9 cellular contexts compared by ENCODE assay signal in the genomic region with DNA sequence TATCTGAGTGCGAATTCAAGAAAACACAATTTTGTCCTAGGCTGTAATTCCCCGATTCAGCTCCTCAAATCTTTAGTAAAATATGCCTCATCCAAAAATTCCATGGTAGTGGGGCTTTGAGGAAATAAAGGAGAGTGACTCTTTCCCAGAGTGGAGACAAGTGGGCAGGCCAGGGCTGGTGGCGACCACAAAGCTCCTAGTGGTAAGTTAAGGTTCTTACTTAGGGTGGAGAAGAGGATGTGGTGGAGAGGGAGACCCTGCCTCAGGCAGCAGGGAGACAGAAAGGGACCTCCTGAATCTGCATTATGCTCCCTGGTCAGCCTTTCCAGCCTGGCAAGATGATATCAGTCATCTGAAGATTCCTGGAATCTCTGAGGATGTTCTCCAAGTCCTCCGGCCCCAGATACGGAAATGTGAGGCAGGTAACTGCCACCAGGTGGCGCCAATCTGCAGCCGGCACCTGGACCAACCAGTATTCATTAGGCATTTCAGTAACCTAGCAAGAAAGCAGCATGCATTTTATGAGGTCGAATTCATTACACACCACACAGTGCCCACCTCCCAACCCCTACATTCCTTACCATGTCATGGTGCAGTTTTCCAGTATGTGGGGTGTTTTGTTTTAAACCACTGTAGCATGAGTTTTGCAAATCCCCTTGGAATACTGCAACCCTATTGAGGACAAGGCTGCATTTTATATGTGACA.
DNase-seq lines count a peak whose midpoint lies in the region; ATAC-seq and TF ChIP-seq lines count a peak whose summit lies in the region.
"Had no signal": no experiment of that assay in that cellular context is flagged by ENCODE, and none has a peak within 500 bp of the region (broad histone marks: within the 10 kb centered on the region; RNA-seq: fewer than 3 reads in every experiment).

No MANE protein-coding gene starts in this region.

- TF ChIP-seq POLR2A in stomach (IDR thresholded peaks at IDR 0.05): no peak

- H3K27me3 ChIP-seq in stomach: no peaks in the 10 kb centered on the region
- H3K27me3 ChIP-seq: BLaER1 had no signal

- H3K4me1 ChIP-seq in stomach: no peaks in the 10 kb centered on the region
- H3K4me1 ChIP-seq: BLaER1 had no signal

- H3K27ac ChIP-seq in stomach: no peak overlapping the region
- H3K27ac ChIP-seq: BLaER1 had no signal

- H3K27ac Mint-ChIP-seq in activated CD4-positive, alpha-beta T cell treated with anti-CD3 and anti-CD28 coated beads, Interleukin-2, amount 10 ng/mL, durations not matched to agents 24 days and 14 days: no peak overlapping the region
- H3K27ac Mint-ChIP-seq in effector memory CD8-positive, alpha-beta T cell: no peak overlapping the region

- DNase-seq in NCI-H1092 (lab: John Stamatoyannopoulos, UW): peak; percentile 19
- no peak for DNase-seq in NCI-H1092 treated with DMSO at 0.1 percent for 48 hours (lab: John Stamatoyannopoulos, UW)
- DNase-seq in NCI-H2107 (lab: John Stamatoyannopoulos, UW): peak; percentile 5
- DNase-seq in activated CD4-positive, alpha-beta T cell treated with anti-CD3 and anti-CD28 coated beads, Interleukin-2, amount 10 ng/mL, durations not matched to agents 24 days and 14 days: peak; percentile 84
- DNase-seq in effector memory CD8-positive, alpha-beta T cell: peak; percentile 13 to 30 (median 26)
- peak; percentile 51 for DNase-seq in mucosa of gallbladder (ENCODE audit: low spot score)
- peak; percentile 70 for DNase-seq in stomach

- no peaks in the 10 kb centered on the region for H3K9me3 Mint-ChIP-seq in activated CD4-positive, alpha-beta T cell treated with anti-CD3 and anti-CD28 coated beads, Interleukin-2, amount 10 ng/mL, durations not matched to agents 24 days and 14 days
- no peaks in the 10 kb centered on the region for H3K9me3 Mint-ChIP-seq in effector memory CD8-positive, alpha-beta T cell

- no peak overlapping the region for H3K4me3 ChIP-seq in stomach
- H3K4me3 ChIP-seq: BLaER1 had no signal

- H3K27me3 Mint-ChIP-seq in activated CD4-positive, alpha-beta T cell treated with anti-CD3 and anti-CD28 coated beads, Interleukin-2, amount 10 ng/mL, durations not matched to agents 24 days and 14 days: peaks cover 2% of the 10 kb centered on the region
- no peaks in the 10 kb centered on the region for H3K27me3 Mint-ChIP-seq in effector memory CD8-positive, alpha-beta T cell

- intact Hi-C loops in activated CD4-positive, alpha-beta T cell treated with anti-CD3 and anti-CD28 coated beads, Interleukin-2, amount 10 ng/mL, durations not matched to agents 24 days and 14 days (cut with micrococcal nuclease): loop anchor here (2.0 to 10.0 kb wide), 3 partner anchors 148 to 540 kb away; no protein-coding TSS in a partner anchor
- intact Hi-C loops in stomach (cut with DNase I; ENCODE audit: low total_unique reads): no loop called here

- 39 to 58% (median 47%) methylated on average over 8 of the region's 8 CpGs for WGBS in stomach, 5 donors

- peak; percentile 60 for ATAC-seq in HG02623 (IDR thresholded peaks at IDR 0.05; ENCODE audit: unreplicated experiment)
- ATAC-seq in effector memory CD8-positive, alpha-beta T cell (replicated peaks): no peak

- no peaks in the 10 kb centered on the region for H3K36me3 Mint-ChIP-seq in activated CD4-positive, alpha-beta T cell treated with anti-CD3 and anti-CD28 coated beads, Interleukin-2, amount 10 ng/mL, durations not matched to agents 24 days and 14 days (ENCODE audit: low read depth)
- no peaks in the 10 kb centered on the region for H3K36me3 Mint-ChIP-seq in effector memory CD8-positive, alpha-beta T cell (ENCODE audit: insufficient read depth)

- H3K4me1 Mint-ChIP-seq in activated CD4-positive, alpha-beta T cell treated with anti-CD3 and anti-CD28 coated beads, Interleukin-2, amount 10 ng/mL, durations not matched to agents 24 days and 14 days: no peaks in the 10 kb centered on the region
- peaks cover 4 to 7% of the 10 kb centered on the region in 2 donors for H3K4me1 Mint-ChIP-seq in effector memory CD8-positive, alpha-beta T cell (ENCODE audit: low read depth in 2 of 2)

- TF ChIP-seq EP300 in stomach (IDR thresholded peaks at IDR 0.05): no peak

- no peaks in the 10 kb centered on the region for H3K36me3 ChIP-seq in stomach
- H3K36me3 ChIP-seq: BLaER1 had no signal

- peak in 5 of 7 experiments; percentile 40 to 76 (median 62) for TF ChIP-seq CTCF in stomach (IDR thresholded peaks at IDR 0.05)

- H3K9me3 ChIP-seq in stomach: no peaks in the 10 kb centered on the region
- H3K9me3 ChIP-seq: BLaER1 had no signal

- no peak overlapping the region for H3K4me3 Mint-ChIP-seq in activated CD4-positive, alpha-beta T cell treated with anti-CD3 and anti-CD28 coated beads, Interleukin-2, amount 10 ng/mL, durations not matched to agents 24 days and 14 days
- no peak overlapping the region for H3K4me3 Mint-ChIP-seq in effector memory CD8-positive, alpha-beta T cell
